ENCODE assay signal across 18 cellular contexts in genomic region chr5:157066080-157066479, GRCh38. TPM values are rescaled to one million over a fixed set of nuclear protein-coding genes. Genes with fewer than 3 reads are reported as not detected.
"Had no signal": no experiment of that assay in that cellular context is flagged by ENCODE, and none has a peak within 500 bp of the region (broad histone marks: within the 10 kb centered on the region; RNA-seq: fewer than 3 reads in every experiment).

No MANE protein-coding gene starts in this region.

- DNase-seq: dermis blood vessel endothelial cell; esophagus squamous epithelium; foreskin keratinocyte; mesendoderm; naive thymus-derived CD8-positive, alpha-beta T cell; spleen; stimulated activated CD4-positive, alpha-beta T cell treated with anti-CD3 and anti-CD28 coated beads, Interleukin-15, amount 100 ng/mL, for 24 hours; stimulated activated CD4-positive, alpha-beta T cell treated with anti-CD3 and anti-CD28 coated beads, Interleukin-1b, Interleukin-23, amount 100 ng/mL, for 48 hours; stimulated activated CD4-positive, alpha-beta T cell treated with anti-CD3 and anti-CD28 coated beads, Interleukin-4, amount 100 ng/mL, for 24 hours; tibial artery; upper lobe of right lung had no signal

- ATAC-seq: foreskin keratinocyte; naive thymus-derived CD8-positive, alpha-beta T cell; sciatic nerve; stimulated activated memory B cell treated with anti-CD40 and anti-IgM and Interleukin-4, amounts not matched to agents 10 μg/mL and 1 μg/mL and 100 μg/mL, for 72 hours had no signal

- H3K9me3 Mint-ChIP-seq: naive thymus-derived CD8-positive, alpha-beta T cell; stimulated activated memory B cell treated with anti-CD40 and anti-IgM and Interleukin-4, amounts not matched to agents 10 μg/mL and 1 μg/mL and 100 μg/mL, for 72 hours; stimulated activated naive CD8-positive, alpha-beta T cell treated with anti-CD3 and anti-CD28 coated beads, Interleukin-15, Interleukin-2, amounts not matched to agents 100 ng/mL and 50 ng/mL, for 24 hours had no signal

- H3K27ac Mint-ChIP-seq: stimulated activated memory B cell treated with anti-CD40 and anti-IgM and Interleukin-4, amounts not matched to agents 10 μg/mL and 1 μg/mL and 100 μg/mL, for 72 hours; stimulated activated naive CD8-positive, alpha-beta T cell treated with anti-CD3 and anti-CD28 coated beads, Interleukin-15, Interleukin-2, amounts not matched to agents 100 ng/mL and 50 ng/mL, for 24 hours had no signal

- H3K27ac ChIP-seq: esophagus squamous epithelium, foreskin keratinocyte, neutrophil, spleen, tibial artery, upper lobe of right lung, vagina had no signal

- H3K4me3 Mint-ChIP-seq: naive thymus-derived CD8-positive, alpha-beta T cell; stimulated activated memory B cell treated with anti-CD40 and anti-IgM and Interleukin-4, amounts not matched to agents 10 μg/mL and 1 μg/mL and 100 μg/mL, for 72 hours; stimulated activated naive CD8-positive, alpha-beta T cell treated with anti-CD3 and anti-CD28 coated beads, Interleukin-15, Interleukin-2, amounts not matched to agents 100 ng/mL and 50 ng/mL, for 24 hours had no signal

- H3K36me3 Mint-ChIP-seq: naive thymus-derived CD8-positive, alpha-beta T cell; stimulated activated memory B cell treated with anti-CD40 and anti-IgM and Interleukin-4, amounts not matched to agents 10 μg/mL and 1 μg/mL and 100 μg/mL, for 72 hours had no signal

- H3K27me3 Mint-ChIP-seq: naive thymus-derived CD8-positive, alpha-beta T cell; stimulated activated memory B cell treated with anti-CD40 and anti-IgM and Interleukin-4, amounts not matched to agents 10 μg/mL and 1 μg/mL and 100 μg/mL, for 72 hours; stimulated activated naive CD8-positive, alpha-beta T cell treated with anti-CD3 and anti-CD28 coated beads, Interleukin-15, Interleukin-2, amounts not matched to agents 100 ng/mL and 50 ng/mL, for 24 hours had no signal

RNA-seq across cellular contexts. Expression of gene HAVCR1, which starts 7.2 kb away (rescaled TPM):
- total RNA-seq: foreskin keratinocyte, lung microvascular endothelial cell, pulmonary artery endothelial cell, upper lobe of right lung, vagina had no signal

RNA-seq across cellular contexts. Expression of gene HAVCR2, which starts 42.8 kb away (rescaled TPM):
- total RNA-seq: foreskin keratinocyte, lung microvascular endothelial cell had no signal
